ENCODE assay signal across 8 cellular contexts in genomic region chr15:42736793-42737528, GRCh38.
DNase-seq lines count a peak whose midpoint lies in the region; ATAC-seq lines count a peak whose summit lies in the region.

TSS of gene CDAN1 (minus strand) at chr15:42737128. CDS start at chr15:42737102, 26 bp downstream.

- DNase-seq in NCI-H1930 (lab: John Stamatoyannopoulos, UW) (peak; percentile 55 to 78), T1000 (lab: John Stamatoyannopoulos, UW) (peak; percentile 83), astrocyte of the hippocampus (ENCODE audit: low read depth, low spot score) (peak; percentile 96), hippocampal formation (lab: John Stamatoyannopoulos, UW) (peak; percentile 64 to 89), retina (peak; percentile 89)

- ATAC-seq in GM18498 (IDR thresholded peaks at IDR 0.05; ENCODE audit: unreplicated experiment) (peak; percentile 90), HG02870 (IDR thresholded peaks at IDR 0.05; ENCODE audit: unreplicated experiment) (peak; percentile 72), HG03469 (IDR thresholded peaks at IDR 0.05; ENCODE audit: unreplicated experiment) (no peak)
